ENCODE assay signal across 14 cellular contexts in the genomic region with DNA sequence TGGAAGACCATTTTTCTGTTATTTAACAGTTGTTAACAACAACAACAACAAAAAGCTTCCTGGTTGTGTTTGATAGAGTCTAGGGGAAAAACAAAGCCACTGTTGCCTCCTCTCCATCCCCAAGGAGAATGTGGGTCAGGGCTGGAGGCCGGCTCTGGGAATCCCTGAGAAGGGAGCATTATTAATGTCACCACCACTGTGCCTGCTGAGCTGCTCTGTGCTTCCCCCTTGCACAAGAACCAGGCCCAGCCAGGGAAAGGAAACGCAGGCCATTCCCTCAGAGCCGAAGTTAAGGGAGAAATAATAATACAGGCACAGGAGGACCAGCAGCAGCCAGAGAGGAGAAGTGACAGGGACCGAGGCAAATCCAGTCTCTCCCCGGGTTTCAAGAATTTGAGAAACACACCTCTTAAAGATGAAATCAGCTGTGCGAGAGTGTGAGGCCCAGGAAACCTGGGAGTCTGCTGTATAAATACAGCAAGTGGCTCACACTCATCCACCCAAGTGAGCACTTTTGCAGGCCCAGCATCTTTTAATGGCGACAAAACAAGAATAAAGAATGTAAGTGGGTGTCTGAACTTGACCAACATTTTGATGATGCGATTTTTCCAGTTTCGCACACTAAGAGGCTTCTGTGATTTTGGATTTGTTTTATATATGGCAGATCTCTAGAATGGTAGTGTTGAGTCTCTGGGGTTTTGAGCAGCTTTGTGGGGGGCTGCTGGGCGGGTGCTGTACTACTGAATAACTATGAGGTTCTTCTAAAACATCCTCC.
DNase-seq lines count a peak whose midpoint lies in the region; ATAC-seq and TF ChIP-seq lines count a peak whose summit lies in the region.
"Had no signal": no experiment of that assay in that cellular context is flagged by ENCODE, and none has a peak within 500 bp of the region (broad histone marks: within the 10 kb centered on the region; RNA-seq: fewer than 3 reads in every experiment).

No MANE protein-coding gene starts in this region.

- no peaks in the 10 kb centered on the region for H3K27me3 ChIP-seq in RWPE2 (ENCODE audit: insufficient read depth, poor library complexity, severe bottlenecking)
- H3K27me3 ChIP-seq in fibroblast of lung (ENCODE audit: control insufficient read depth, insufficient read depth, low read length), result no peaks in the 10 kb centered on the region
- H3K27me3 ChIP-seq in neuron (ENCODE audit: insufficient read depth, low read length), result peaks cover 40% of the 10 kb centered on the region
- peaks cover 5 to 57% (median 8%) of the 10 kb centered on the region in 3 donors for H3K27me3 ChIP-seq in psoas muscle (ENCODE audit: insufficient read depth in 3 of 3, low read length in 2 of 3)
- H3K27me3 ChIP-seq: BLaER1 treated with 17β-estradiol and CSF1 and Interleukin-3, amounts not matched to agents 10 nM and 100 nM had no signal

- TF ChIP-seq CTCF in AG10803 (conservative IDR thresholded peaks at IDR 0.05; ENCODE audit: low read length) (no peak), RWPE2 (IDR thresholded peaks at IDR 0.05; ENCODE audit: poor library complexity, severe bottlenecking) (no peak), fibroblast of lung (conservative IDR thresholded peaks at IDR 0.05 in 1 of 2, IDR thresholded peaks at IDR 0.05 in 1 of 2; ENCODE audit: low read depth in 1 of 2, low read length in 2 of 2) (no peak), psoas muscle (IDR thresholded peaks at IDR 0.05) (no peak)

- intact Hi-C loops in psoas muscle (cut with DNase I), result no loop called here

- DNase-seq in AG10803 (ENCODE audit: low read depth), result no peak
- no peak for DNase-seq in RWPE2 (ENCODE audit: low spot score)
- DNase-seq in fibroblast of lung (ENCODE audit: low read depth in 2 of 2), result peak in 1 of 2 donors; percentile 58
- DNase-seq in psoas muscle, result no peak
- no peak for DNase-seq in H4 (ENCODE audit: low spot score)
- no peak for DNase-seq in SHP77 treated with DMSO at 0.1 percent for 48 hours (lab: John Stamatoyannopoulos, UW)
- DNase-seq: hippocampal formation; stimulated activated CD4-positive, alpha-beta T cell treated with anti-CD3 and anti-CD28 coated beads, Interleukin-4, amount 100 ng/mL, for 1 hour had no signal

- peak overlapping the region; percentile 13 for H2AFZ ChIP-seq in fibroblast of lung (ENCODE audit: low read length)
- no peak overlapping the region for H2AFZ ChIP-seq in neuron (ENCODE audit: low read depth, low read length)

- H3K9me3 ChIP-seq in RWPE2 (ENCODE audit: severe bottlenecking), result no peaks in the 10 kb centered on the region
- no peaks in the 10 kb centered on the region for H3K9me3 ChIP-seq in fibroblast of lung (ENCODE audit: control insufficient read depth, insufficient read depth, low read depth, low read length)
- no peaks in the 10 kb centered on the region for H3K9me3 ChIP-seq in neuron (ENCODE audit: low read length)
- H3K9me3 ChIP-seq in psoas muscle, result no peaks in the 10 kb centered on the region

- H3K79me2 ChIP-seq in fibroblast of lung (ENCODE audit: control insufficient read depth, insufficient read depth, low read length), result peaks cover 27% of the 10 kb centered on the region

- no peaks in the 10 kb centered on the region for H4K20me1 ChIP-seq in fibroblast of lung (ENCODE audit: control insufficient read depth, extremely low read depth, insufficient read depth, low read length)
- H4K20me1 ChIP-seq: BLaER1 treated with 17β-estradiol and CSF1 and Interleukin-3, amounts not matched to agents 10 nM and 100 nM had no signal

- peaks cover 44% of the 10 kb centered on the region for H3K4me1 ChIP-seq in RWPE2 (ENCODE audit: insufficient read depth, poor library complexity, severe bottlenecking)
- peaks cover 7% of the 10 kb centered on the region for H3K4me1 ChIP-seq in fibroblast of lung (ENCODE audit: control insufficient read depth, extremely low read depth, insufficient read depth, low read length)
- peaks cover 7% of the 10 kb centered on the region for H3K4me1 ChIP-seq in neuron (ENCODE audit: insufficient read depth, low read length)
- H3K4me1 ChIP-seq in psoas muscle, result no peaks in the 10 kb centered on the region
- H3K4me1 ChIP-seq: BLaER1 treated with 17β-estradiol and CSF1 and Interleukin-3, amounts not matched to agents 10 nM and 100 nM had no signal

- 76 to 84% (median 79%) methylated on average over 10 of the region's 10 CpGs for WGBS in psoas muscle, 3 donors

- H3K4me3 ChIP-seq in AG10803 (ENCODE audit: low read length) (peak overlapping the region; percentile 84), RWPE2 (ENCODE audit: severe bottlenecking) (peak overlapping the region; percentile 75), fibroblast of lung (replicated peaks in 1 of 4; ENCODE audit: control extremely low read depth in 1 of 4, insufficient read depth in 1 of 4, low read depth in 3 of 4, low read length in 4 of 4) (peak overlapping the region; percentile 47 to 94 (median 78)), neuron (ENCODE audit: low read length) (peak overlapping the region; percentile 5), psoas muscle (no peak overlapping the region)
- H3K4me3 ChIP-seq: BLaER1 treated with 17β-estradiol and CSF1 and Interleukin-3, amounts not matched to agents 10 nM and 100 nM had no signal

- peak overlapping the region; percentile 82 for H3K9ac ChIP-seq in fibroblast of lung (ENCODE audit: insufficient read depth, low read length)
- H3K9ac ChIP-seq: BLaER1 treated with 17β-estradiol and CSF1 and Interleukin-3, amounts not matched to agents 10 nM and 100 nM; KMS-11 had no signal

- peak overlapping the region; percentile 74 for H3K27ac ChIP-seq in RWPE2 (ENCODE audit: poor library complexity, severe bottlenecking)
- H3K27ac ChIP-seq in fibroblast of lung (ENCODE audit: insufficient read depth, low read length), result peak overlapping the region; percentile 43
- no peak overlapping the region for H3K27ac ChIP-seq in psoas muscle
- H3K27ac ChIP-seq: BLaER1 treated with 17β-estradiol and CSF1 and Interleukin-3, amounts not matched to agents 10 nM and 100 nM; KMS-11 had no signal

- H3K4me2 ChIP-seq in fibroblast of lung (ENCODE audit: extremely low read depth, insufficient read depth, low read length), result peak overlapping the region; percentile 92
- H3K4me2 ChIP-seq: BLaER1 treated with 17β-estradiol and CSF1 and Interleukin-3, amounts not matched to agents 10 nM and 100 nM; KMS-11 had no signal

- ATAC-seq in RWPE2 (ENCODE audit: low read depth) (no peak), psoas muscle (no peak), esophagus mucosa (no peak)
- ATAC-seq: activated T-helper 17 cell treated with anti-CD3 and anti-CD28 coated beads, Interleukin-2, amount 50 U/mL, for 72 hours; stimulated activated effector memory CD8-positive, alpha-beta T cell treated with anti-CD3 and anti-CD28 coated beads, Interleukin-12 subunit alpha, Interleukin-12 subunit beta, amount 100 ng/mL, for 72 hours had no signal

- H3K36me3 ChIP-seq in RWPE2 (ENCODE audit: low read depth) (peaks cover 7% of the 10 kb centered on the region), fibroblast of lung (ENCODE audit: control insufficient read depth, insufficient read depth, low read length) (no peaks in the 10 kb centered on the region), neuron (ENCODE audit: insufficient read depth, low read length) (no peaks in the 10 kb centered on the region), psoas muscle (ENCODE audit: insufficient read depth in 1 of 2, low read depth in 1 of 2) (no peaks in the 10 kb centered on the region)
- H3K36me3 ChIP-seq: BLaER1 treated with 17β-estradiol and CSF1 and Interleukin-3, amounts not matched to agents 10 nM and 100 nM had no signal
